ENCODE assay signal across 24 cellular contexts in the genomic region with DNA sequence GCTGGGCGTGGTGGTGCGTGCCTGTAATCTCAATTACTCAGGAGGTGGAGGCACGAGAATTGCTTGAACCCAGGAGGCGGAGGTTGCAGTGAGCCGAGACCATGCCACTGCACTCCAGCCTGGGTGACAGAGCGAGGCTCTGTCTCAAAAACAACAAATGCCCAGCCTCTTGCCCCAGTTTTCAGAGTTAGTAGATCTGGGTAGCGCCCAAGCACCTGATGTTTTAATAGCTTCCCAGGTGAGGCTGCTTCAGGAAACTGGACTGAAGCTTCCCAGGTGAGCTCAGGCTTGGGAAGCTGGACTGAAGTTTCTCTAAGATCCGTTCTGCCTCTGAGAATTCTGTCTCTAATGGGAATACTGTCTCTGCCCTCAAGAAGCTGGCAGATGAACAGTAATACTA.
"Had no signal": no experiment of that assay in that cellular context is flagged by ENCODE, and none has a peak within 500 bp of the region (broad histone marks: within the 10 kb centered on the region; RNA-seq: fewer than 3 reads in every experiment).

No MANE protein-coding gene starts in this region.

- ATAC-seq: activated CD8-positive, alpha-beta T cell treated with anti-CD3 and anti-CD28 coated beads, Interleukin-2, amount 10 ng/mL, durations not matched to agents 7 days and 5 days; activated naive CD8-positive, alpha-beta T cell treated with anti-CD3 and anti-CD28 coated beads, Interleukin-2, amount 50 U/mL, for 24 hours; Right ventricle myocardium inferior; SK-N-SH treated with all-trans-retinoic acid at 6 μM for 48 hours; T-cell; T-helper 17 cell had no signal

- H3K27me3 Mint-ChIP-seq: activated naive CD4-positive, alpha-beta T cell treated with anti-CD3 and anti-CD28 coated beads, Interleukin-2, amount 10 ng/mL, durations not matched to agents 7 days and 5 days; activated naive CD8-positive, alpha-beta T cell; activated naive CD8-positive, alpha-beta T cell treated with anti-CD3 and anti-CD28 coated beads, Interleukin-2, amount 50 U/mL, for 24 hours; brain; T-cell; T-helper 17 cell had no signal

- H3K27me3 ChIP-seq: Peyer's patch had no signal

- H3K4me3 Mint-ChIP-seq: activated CD8-positive, alpha-beta T cell treated with anti-CD3 and anti-CD28 coated beads, Interleukin-2, amount 10 ng/mL, durations not matched to agents 7 days and 5 days; activated naive CD4-positive, alpha-beta T cell treated with anti-CD3 and anti-CD28 coated beads, Interleukin-2, amount 10 ng/mL, durations not matched to agents 7 days and 5 days; activated naive CD8-positive, alpha-beta T cell; activated naive CD8-positive, alpha-beta T cell treated with anti-CD3 and anti-CD28 coated beads, Interleukin-2, amount 50 U/mL, for 24 hours; brain; T-cell; T-helper 17 cell had no signal

- H3K27ac Mint-ChIP-seq: activated CD8-positive, alpha-beta T cell treated with anti-CD3 and anti-CD28 coated beads, Interleukin-2, amount 10 ng/mL, durations not matched to agents 7 days and 5 days; activated naive CD8-positive, alpha-beta T cell treated with anti-CD3 and anti-CD28 coated beads, Interleukin-2, amount 50 U/mL, for 24 hours; T-cell; T-helper 17 cell had no signal

- H3K9me3 Mint-ChIP-seq: activated naive CD4-positive, alpha-beta T cell treated with anti-CD3 and anti-CD28 coated beads, Interleukin-2, amount 10 ng/mL, durations not matched to agents 7 days and 5 days; activated naive CD8-positive, alpha-beta T cell treated with anti-CD3 and anti-CD28 coated beads, Interleukin-2, amount 50 U/mL, for 24 hours; brain; T-cell had no signal

- H3K9me3 ChIP-seq: Peyer's patch had no signal

- H3K4me3 ChIP-seq: Peyer's patch had no signal

- DNase-seq: activated CD4-positive, alpha-beta T cell treated with anti-CD3 and anti-CD28 coated beads for 1 hour; activated CD4-positive, CD25-positive, alpha-beta regulatory T cell; activated effector memory CD4-positive, alpha-beta T cell treated with Interleukin-2 at 50 U/mL for 16 hours; activated naive CD8-positive, alpha-beta T cell treated with anti-CD3 and anti-CD28 coated beads, Interleukin-2, amount 50 U/mL, for 24 hours; caudate nucleus; cerebellar nuclear complex; NCI-H1092; NCI-H1436 treated with DMSO at 0.1 percent for 48 hours; NCI-H1694 treated with DMSO at 0.1 percent for 48 hours; NCI-H2029 treated with DMSO at 0.1 percent for 48 hours; NCI-H2107; NCI-H2171; NCI-H446 treated with DMSO at 0.1 percent for 48 hours; NCI-H524 treated with DMSO at 0.1 percent for 48 hours; SIG-M5; T-cell; T-helper 17 cell had no signal
